8 cellular contexts compared by ENCODE assay signal in genomic region chr17:35879748-35880654, GRCh38. TPM values are rescaled to one million over a fixed set of nuclear protein-coding genes. Genes with fewer than 3 reads are reported as not detected.
DNase-seq lines count a peak whose midpoint lies in the region; ATAC-seq and TF ChIP-seq lines count a peak whose summit lies in the region.

Gene CCL5, minus strand, starts transcription at chr17:35880360.

- H3K9me3 ChIP-seq in gastrocnemius medialis: no peaks in the 10 kb centered on the region

- ATAC-seq in GM18520 (IDR thresholded peaks at IDR 0.05; ENCODE audit: unreplicated experiment) (peak; percentile 85), GM21825 (IDR thresholded peaks at IDR 0.05; ENCODE audit: unreplicated experiment) (peak; percentile 85), gastrocnemius medialis (no peak)
- ATAC-seq in stimulated activated naive CD8-positive, alpha-beta T cell treated with anti-CD3 and anti-CD28 coated beads, Interleukin-15, Interleukin-2, amounts not matched to agents 100 U/mL and 50 U/mL, for 24 hours: peak; percentile 94

- in situ Hi-C loops in gastrocnemius medialis (cut with MboI; ENCODE audit: low sequenced_read_pairs in 4 of 4): no loop called here

- H3K27ac ChIP-seq in gastrocnemius medialis: no peak within 1 kb of the TSS

- peak; percentile 97 for TF ChIP-seq POLR2A in NB4 (IDR thresholded peaks at IDR 0.05; ENCODE audit: extremely low read depth, insufficient read length)
- TF ChIP-seq POLR2A in gastrocnemius medialis (IDR thresholded peaks at IDR 0.05): no peak

- no peaks in the 10 kb centered on the region for H3K27me3 ChIP-seq in gastrocnemius medialis

- H3K4me1 ChIP-seq in gastrocnemius medialis: no peaks in the 10 kb centered on the region

- peak; percentile 95 for DNase-seq in NB4 (ENCODE audit: low read depth)
- DNase-seq in activated gamma-delta T cell treated with Interleukin-2 at 50 U/mL for 16 hours: peak; percentile 69
- DNase-seq in stimulated activated naive CD8-positive, alpha-beta T cell treated with anti-CD3 and anti-CD28 coated beads, Interleukin-15, Interleukin-2, amounts not matched to agents 100 U/mL and 50 U/mL, for 24 hours: peak; percentile 59
- DNase-seq in gastrocnemius medialis: no peak
- no peak for DNase-seq in NCI-H524 (lab: John Stamatoyannopoulos, UW)
- no peak for DNase-seq in NCI-H82 (lab: John Stamatoyannopoulos, UW)

- H3K4me3 ChIP-seq in NB4 (ENCODE audit: low read depth, low read length) (peak within 1 kb of the TSS; percentile 81), gastrocnemius medialis (no peak within 1 kb of the TSS)

- intact Hi-C loops in gastrocnemius medialis (cut with DNase I; ENCODE audit: low total_unique reads): no loop called here

- no peaks in the 10 kb centered on the region for H3K36me3 ChIP-seq in gastrocnemius medialis

- no peak for TF ChIP-seq CTCF in NB4 (IDR thresholded peaks at IDR 0.05; ENCODE audit: low read depth, low read length)
- TF ChIP-seq CTCF in gastrocnemius medialis (IDR thresholded peaks at IDR 0.05 in 4 of 5, conservative IDR thresholded peaks at IDR 0.05 in 1 of 5): no peak

RNA-seq across cellular contexts. Expression of gene CCL5, which starts in this region (rescaled TPM):
- 1 to 10 TPM in 3 of 4 donors, under 1 TPM in 1; 0.55 to 2.1 (median 1.8) TPM for total RNA-seq in gastrocnemius medialis

Comparison
In these comparisons a context has a peak if more than half of its experiments do, and no peak if none do; other contexts are left out.
1. ATAC-seq: peak in GM18520 (single experiment), GM21825 (single experiment) and stimulated activated naive CD8-positive, alpha-beta T cell treated with anti-CD3 and anti-CD28 coated beads, Interleukin-15, Interleukin-2, amounts not matched to agents 100 U/mL and 50 U/mL, for 24 hours (single experiment); none in gastrocnemius medialis (0 of 2).
2. DNase-seq: peak in NB4 (single experiment), activated gamma-delta T cell treated with Interleukin-2 at 50 U/mL for 16 hours (single experiment) and stimulated activated naive CD8-positive, alpha-beta T cell treated with anti-CD3 and anti-CD28 coated beads, Interleukin-15, Interleukin-2, amounts not matched to agents 100 U/mL and 50 U/mL, for 24 hours (single experiment); none in gastrocnemius medialis (0 of 2), NCI-H524 (0 of 2) and NCI-H82 (single experiment).